Comparison of ENCODE assay signal across 18 cellular contexts in the genomic region with DNA sequence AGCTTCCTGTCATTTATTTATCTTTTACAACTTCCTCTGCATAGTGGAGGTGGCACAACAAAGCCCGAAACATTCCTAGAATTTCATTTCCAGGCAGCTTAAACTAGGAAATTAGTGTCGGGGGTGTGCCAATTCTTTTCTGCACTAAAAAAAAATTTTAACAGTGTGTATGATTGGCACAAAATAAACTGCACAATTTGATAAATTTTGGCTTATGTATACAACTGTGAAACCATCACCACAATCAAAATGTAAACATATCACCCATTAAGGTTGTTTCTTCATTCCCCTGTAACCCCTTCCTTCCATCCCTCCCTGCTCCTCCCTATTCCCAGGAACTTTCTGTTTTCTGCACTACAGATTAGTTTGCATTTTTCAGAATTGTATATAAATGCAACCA. TPM values are rescaled to one million over a fixed set of nuclear protein-coding genes. Genes with fewer than 3 reads are reported as not detected.
DNase-seq lines count a peak whose midpoint lies in the region; ATAC-seq and TF ChIP-seq lines count a peak whose summit lies in the region.
"Had no signal": no experiment of that assay in that cellular context is flagged by ENCODE, and none has a peak within 500 bp of the region (broad histone marks: within the 10 kb centered on the region; RNA-seq: fewer than 3 reads in every experiment).

No MANE protein-coding gene starts in this region.

- TF ChIP-seq CTCF in CD4-positive, alpha-beta T cell (IDR thresholded peaks at IDR 0.05), result no peak
- TF ChIP-seq CTCF in endothelial cell (IDR thresholded peaks at IDR 0.05; ENCODE audit: unreplicated experiment), result no peak
- TF ChIP-seq CTCF in osteocyte (IDR thresholded peaks at IDR 0.05), result no peak
- no peak for TF ChIP-seq CTCF in PC-3 (conservative IDR thresholded peaks at IDR 0.05; ENCODE audit: low read depth, low read length)

- no peak overlapping the region for H3K4me3 Mint-ChIP-seq in CD4-positive, alpha-beta T cell
- H3K4me3 Mint-ChIP-seq in endothelial cell (ENCODE audit: unreplicated experiment), result no peak overlapping the region
- H3K4me3 Mint-ChIP-seq in osteocyte (ENCODE audit: unreplicated experiment), result peak overlapping the region; percentile 48

- peaks cover 34% of the 10 kb centered on the region for H3K36me3 Mint-ChIP-seq in CD4-positive, alpha-beta T cell (ENCODE audit: low read depth)
- H3K36me3 Mint-ChIP-seq in endothelial cell (ENCODE audit: low read depth, unreplicated experiment) (peaks cover 4% of the 10 kb centered on the region), osteocyte (ENCODE audit: unreplicated experiment) (peaks cover 11% of the 10 kb centered on the region)

- H4K20me1 ChIP-seq in PC-3 (ENCODE audit: low read length), result no peaks in the 10 kb centered on the region

- H3K9me3 Mint-ChIP-seq in CD4-positive, alpha-beta T cell, result peaks cover 12% of the 10 kb centered on the region
- peaks cover 8% of the 10 kb centered on the region for H3K9me3 Mint-ChIP-seq in endothelial cell (ENCODE audit: unreplicated experiment)
- peaks cover 21% of the 10 kb centered on the region for H3K9me3 Mint-ChIP-seq in osteocyte (ENCODE audit: unreplicated experiment)

- H3K4me3 ChIP-seq in SK-N-MC (peak overlapping the region; percentile 36), PC-3 (ENCODE audit: low read length) (no peak overlapping the region)
- H3K4me3 ChIP-seq: GM23248, MG63 had no signal

- H3K27me3 Mint-ChIP-seq in CD4-positive, alpha-beta T cell, result no peaks in the 10 kb centered on the region
- H3K27me3 Mint-ChIP-seq in endothelial cell (ENCODE audit: unreplicated experiment) (peaks cover 2% of the 10 kb centered on the region), osteocyte (ENCODE audit: unreplicated experiment) (no peaks in the 10 kb centered on the region)

- CTCF ChIA-PET in CD4-positive, alpha-beta T cell (lab: Charles Lee), result interaction anchor here (1.5 kb wide), 1 partner anchor 16 kb away, joined by 4 read pairs; no protein-coding TSS in a partner anchor
- CTCF ChIA-PET in PC-3 (lab: Charles Lee), result no interaction called here

- peak overlapping the region; percentile 12 for H3K9ac ChIP-seq in SK-N-MC (ENCODE audit: insufficient read length)
- no peak overlapping the region for H3K9ac ChIP-seq in PC-3 (ENCODE audit: low read length)
- H3K9ac ChIP-seq: GM23248 had no signal

- H3F3A ChIP-seq in PC-3 (ENCODE audit: low read length, unreplicated experiment), result no peaks in the 10 kb centered on the region

- no peak overlapping the region for H3K4me2 ChIP-seq in PC-3 (ENCODE audit: low read length)

- H3K27ac Mint-ChIP-seq in CD4-positive, alpha-beta T cell, result peak overlapping the region; percentile 58
- H3K27ac Mint-ChIP-seq in endothelial cell (ENCODE audit: unreplicated experiment) (peak overlapping the region; percentile 48), osteocyte (ENCODE audit: unreplicated experiment) (peak overlapping the region; percentile 80)

- H3K9me3 ChIP-seq in CD4-positive, alpha-beta T cell (ENCODE audit: control insufficient read depth, low read length), result peaks cover 30% of the 10 kb centered on the region
- no peaks in the 10 kb centered on the region for H3K9me3 ChIP-seq in SK-N-MC (ENCODE audit: low read depth, low read length)
- H3K9me3 ChIP-seq in PC-3 (ENCODE audit: low read length), result 0 out of 2 replicates have a peak, but pooled peaks cover 4% of the 10 kb centered on the region

- intact Hi-C loops in CD4-positive, alpha-beta T cell (cut with DNase I, micrococcal nuclease), result no loop called here
- intact Hi-C loops in PC-3 (cut with micrococcal nuclease), result no loop called here

- no peak overlapping the region for H3K27ac ChIP-seq in CD4-positive, alpha-beta T cell (ENCODE audit: low read depth, low read length)
- H3K27ac ChIP-seq in SK-N-MC (peak overlapping the region; percentile 33; the same call in 1 of the 2 replicates), PC-3 (ENCODE audit: low read length) (no peak overlapping the region)
- H3K27ac ChIP-seq: GM23248 had no signal

- H3K27me3 ChIP-seq in CD4-positive, alpha-beta T cell (ENCODE audit: control insufficient read depth, insufficient read depth, low read length), result no peaks in the 10 kb centered on the region
- no peaks in the 10 kb centered on the region for H3K27me3 ChIP-seq in PC-3 (ENCODE audit: low read length)
- H3K27me3 ChIP-seq: MG63 had no signal

- BruUV-seq in PC-3 (replicated peaks; lab: Mats Ljungman, UMichigan), result no TSS peak

- H3K4me1 Mint-ChIP-seq in CD4-positive, alpha-beta T cell (ENCODE audit: low read depth), result peaks cover 14% of the 10 kb centered on the region
- H3K4me1 Mint-ChIP-seq in endothelial cell (ENCODE audit: unreplicated experiment) (peaks cover 13% of the 10 kb centered on the region), osteocyte (ENCODE audit: unreplicated experiment) (peaks cover 23% of the 10 kb centered on the region)

- H3K36me3 ChIP-seq in SK-N-MC (ENCODE audit: insufficient read depth, low read length), result no peaks in the 10 kb centered on the region
- no peaks in the 10 kb centered on the region for H3K36me3 ChIP-seq in PC-3 (ENCODE audit: low read depth, low read length)
- H3K36me3 ChIP-seq: MG63 had no signal

- no peaks in the 10 kb centered on the region for H3K9me2 ChIP-seq in PC-3 (replicated peaks; ENCODE audit: low read length)

- no peak overlapping the region for H2AFZ ChIP-seq in PC-3 (ENCODE audit: low read length)
- H2AFZ ChIP-seq: GM23248 had no signal

- H3K79me2 ChIP-seq in PC-3 (ENCODE audit: low read length), result no peaks in the 10 kb centered on the region

- H3K4me1 ChIP-seq in PC-3 (ENCODE audit: insufficient read depth, low read length), result no peaks in the 10 kb centered on the region

- DNase-seq in CD4-positive, alpha-beta T cell, result no peak
- DNase-seq in SK-N-MC (ENCODE audit: low read depth, low spot score) (no peak), endothelial cell (ENCODE audit: low spot score) (no peak), osteocyte (ENCODE audit: extremely low spot score, unreplicated experiment) (no peak), PC-3 (no peak), NCI-H1092 (lab: John Stamatoyannopoulos, UW) (no peak)
- no peak for DNase-seq in stimulated activated CD4-positive, alpha-beta T cell treated with anti-CD3 and anti-CD28 coated beads, Interleukin-4, amount 100 ng/mL, for 1 hour
- DNase-seq in activated CD4-positive, CD25-positive, alpha-beta regulatory T cell treated with anti-CD3 and anti-CD28 coated beads, Interleukin-2, amount 50 U/mL, for 72 hours, result no peak
- DNase-seq: GF-D8, GM23248, NCI-H1092 treated with DMSO at 0.1 percent for 48 hours, NCI-H1694, NCI-H2107, NCI-H2227 treated with DMSO at 0.1 percent for 48 hours, NCI-H524 had no signal

- POLR2A ChIA-PET in CD4-positive, alpha-beta T cell (lab: Charles Lee), result interaction anchor here (0.9 to 1.5 kb wide), 5 partner anchors 15 to 89 kb away, joined by 3 to 4 read pairs (median 3); no protein-coding TSS in a partner anchor
- POLR2A ChIA-PET in PC-3 (lab: Charles Lee; ENCODE audit: unreplicated experiment), result no interaction called here

- ATAC-seq in CD4-positive, alpha-beta T cell (ENCODE audit: poor library complexity), result no peak
- ATAC-seq in PC-3, result no peak
- ATAC-seq: HCT116, Panc1 had no signal

RNA-seq across cellular contexts. Expression of gene RPL39L, which starts 54.7 kb away (rescaled TPM):
- 1 to 10 TPM; 1.1 to 1.7 TPM for total RNA-seq in CD4-positive, alpha-beta T cell
- total RNA-seq in endothelial cell (ENCODE audit: unreplicated experiment) (8.9 TPM), osteocyte (16.6 and 19.5 TPM in 2 replicates), PC-3 (2014; rRNA removed) (155 and 175 TPM in 2 replicates)
